In genomic region chr5:126499742-126500396, GRCh38 we compare ENCODE assay signal across 8 cellular contexts.
DNase-seq lines count a peak whose midpoint lies in the region; ATAC-seq and TF ChIP-seq lines count a peak whose summit lies in the region.

No MANE protein-coding gene starts in this region.

- H3K27ac ChIP-seq in dorsolateral prefrontal cortex (peak overlapping the region in 54 of 59 donors; percentile 5 to 85 (median 62)), prostate gland (peak overlapping the region in 1 of 2 donors; percentile 15)

- intact Hi-C loops in dorsolateral prefrontal cortex (cut with DNase I) (loop anchor here in 1 of 2 donors (5.0 kb wide), 1 partner anchor 37 kb away; no protein-coding TSS in a partner anchor), prostate gland (cut with DNase I) (loop anchor here (5.0 kb wide), 1 partner anchor 37 kb away; no protein-coding TSS in a partner anchor)

- WGBS in prostate gland = 92% methylated on average over 4 of the region's 4 CpGs

- H3K9me3 ChIP-seq in NT2/D1 (ENCODE audit: insufficient read depth, low read length) = no peaks in the 10 kb centered on the region
- no peaks in the 10 kb centered on the region for H3K9me3 ChIP-seq in prostate gland

- no peaks in the 10 kb centered on the region for H3K4me1 ChIP-seq in NT2/D1 (ENCODE audit: insufficient read depth, insufficient read length)
- H3K4me1 ChIP-seq in prostate gland (replicated peaks) = peaks cover 5% of the 10 kb centered on the region

- no peak for TF ChIP-seq POLR2A in prostate gland (IDR thresholded peaks at IDR 0.05)

- TF ChIP-seq CTCF in dorsolateral prefrontal cortex (IDR thresholded peaks at IDR 0.05 in 54 of 56, conservative IDR thresholded peaks at IDR 0.05 in 2 of 56; ENCODE audit: low read depth in 1 of 56, partially characterized antibody in 56 of 56) (peak in 55 of 56 donors; percentile 14 to 65 (median 49)), prostate gland (IDR thresholded peaks at IDR 0.05) (peak in 3 of 4 experiments; percentile 35 to 36 (median 36))

- H3K4me3 ChIP-seq in NT2/D1 (ENCODE audit: insufficient read length, low read depth) (no peak overlapping the region), dorsolateral prefrontal cortex (no peak overlapping the region), prostate gland (no peak overlapping the region)

- no peaks in the 10 kb centered on the region for H3K36me3 ChIP-seq in NT2/D1 (ENCODE audit: insufficient read depth, insufficient read length, low read length)
- H3K36me3 ChIP-seq in prostate gland = no peaks in the 10 kb centered on the region

- peak; percentile 29 for DNase-seq in stimulated activated CD4-positive, alpha-beta T cell treated with anti-CD3 and anti-CD28 coated beads, Interleukin-4, amount 100 ng/mL, for 24 hours
- no peak for DNase-seq in stimulated activated CD4-positive, alpha-beta T cell treated with anti-CD3 and anti-CD28 coated beads, Interleukin-4, amount 100 ng/mL, for 4 hours
- DNase-seq in NT2/D1 (ENCODE audit: low read depth, low spot score) (peak; percentile 25), dorsolateral prefrontal cortex (no peak), prostate gland (ENCODE audit: low spot score) (no peak), mucosa of gallbladder (ENCODE audit: low spot score) (no peak), NCI-H446 treated with DMSO at 0.1 percent for 48 hours (lab: John Stamatoyannopoulos, UW) (no peak)

- H3K27me3 ChIP-seq in NT2/D1 (ENCODE audit: insufficient read depth, insufficient read length) (no peaks in the 10 kb centered on the region), dorsolateral prefrontal cortex (no peaks in the 10 kb centered on the region), prostate gland (replicated peaks; ENCODE audit: insufficient read depth) (no peaks in the 10 kb centered on the region)

- ATAC-seq in HG02759 (IDR thresholded peaks at IDR 0.05; ENCODE audit: unreplicated experiment) = peak; percentile 83

- H3K9ac ChIP-seq in NT2/D1 (ENCODE audit: insufficient read length, low read depth) = no peak overlapping the region

Comparison
In these comparisons a context has a peak if more than half of its experiments do, and no peak if none do; other contexts are left out.
1. DNase-seq: peak in stimulated activated CD4-positive, alpha-beta T cell treated with anti-CD3 and anti-CD28 coated beads, Interleukin-4, amount 100 ng/mL, for 24 hours (single experiment) and NT2/D1 (single experiment); none in stimulated activated CD4-positive, alpha-beta T cell treated with anti-CD3 and anti-CD28 coated beads, Interleukin-4, amount 100 ng/mL, for 4 hours (0 of 2), dorsolateral prefrontal cortex (0 of 10), prostate gland (single experiment), mucosa of gallbladder (single experiment) and NCI-H446 treated with DMSO at 0.1 percent for 48 hours (single experiment).